31 cellular contexts compared by ENCODE assay signal in genomic region chr4:73851293-73851692, GRCh38. TPM values are rescaled to one million over a fixed set of nuclear protein-coding genes. Genes with fewer than 3 reads are reported as not detected.
"Had no signal": no experiment of that assay in that cellular context is flagged by ENCODE, and none has a peak within 500 bp of the region (broad histone marks: within the 10 kb centered on the region; RNA-seq: fewer than 3 reads in every experiment).

No MANE protein-coding gene starts in this region.

- H3K36me3 ChIP-seq: brain microvascular endothelial cell, breast epithelium, WERI-Rb-1 had no signal

- DNase-seq: activated CD4-positive, alpha-beta memory T cell treated with anti-CD3 and anti-CD28 coated beads, Interleukin-2, amount 10 ng/mL, durations not matched to agents 7 days and 5 days; activated CD4-positive, alpha-beta T cell treated with anti-CD3 and anti-CD28 coated beads for 1 hour; activated CD4-positive, alpha-beta T cell treated with anti-CD3 and anti-CD28 coated beads for 36 hours; activated CD4-positive, alpha-beta T cell treated with anti-CD3 and anti-CD28 coated beads for 48 hours; activated CD4-positive, alpha-beta T cell treated with anti-CD3 and anti-CD28 coated beads, Interleukin-2, amount 10 ng/mL, durations not matched to agents 7 days and 5 days; activated CD4-positive, alpha-beta T cell treated with anti-CD3 and anti-CD28 coated beads, Interleukin-2, amount 50 U/mL, for 48 hours; activated CD4-positive, CD25-positive, alpha-beta regulatory T cell; activated CD8-positive, alpha-beta memory T cell treated with anti-CD3 and anti-CD28 coated beads for 24 hours; activated CD8-positive, alpha-beta memory T cell treated with anti-CD3 and anti-CD28 coated beads, Interleukin-2, amount 10 ng/mL, durations not matched to agents 7 days and 5 days; activated CD8-positive, alpha-beta memory T cell treated with anti-CD3 and anti-CD28 coated beads, Interleukin-2, amount 50 U/mL, for 48 hours; activated CD8-positive, alpha-beta T cell treated with anti-CD3 and anti-CD28 coated beads, Interleukin-2, amount 10 ng/mL, durations not matched to agents 7 days and 5 days; activated effector memory CD4-positive, alpha-beta T cell treated with Interleukin-2 at 50 U/mL for 16 hours; activated gamma-delta T cell; activated naive CD4-positive, alpha-beta T cell treated with anti-CD3 and anti-CD28 coated beads, Interleukin-2, amount 10 ng/mL, durations not matched to agents 7 days and 5 days; activated naive CD4-positive, alpha-beta T cell treated with Interleukin-2 at 50 U/mL for 16 hours; activated naive CD8-positive, alpha-beta T cell treated with anti-CD3 and anti-CD28 coated beads, Interleukin-2, amount 10 ng/mL, durations not matched to agents 7 days and 5 days; activated naive CD8-positive, alpha-beta T cell treated with anti-CD3 and anti-CD28 coated beads, Interleukin-2, amount 50 U/mL, for 24 hours; activated T-cell treated with anti-CD3 and anti-CD28 coated beads, Interleukin-2, amount 50 U/mL, for 24 hours; activated T-cell treated with anti-CD3 and anti-CD28 coated beads, Interleukin-2, amount 50 U/mL, for 48 hours; amniotic stem cell; aorta; body of pancreas; brain microvascular endothelial cell; central memory CD4-positive, alpha-beta T cell; T-helper 1 cell; T-helper 2 cell; T-helper 9 cell; WERI-Rb-1 had no signal

- H3K27me3 ChIP-seq: body of pancreas, brain microvascular endothelial cell, breast epithelium had no signal

- H3K4me3 ChIP-seq: body of pancreas, breast epithelium had no signal

- H3K4me1 ChIP-seq: breast epithelium had no signal

- FAIRE-seq: astrocyte had no signal

- H3K9me3 ChIP-seq: body of pancreas, breast epithelium had no signal

- H3K27ac ChIP-seq: body of pancreas, brain microvascular endothelial cell, breast epithelium, WERI-Rb-1 had no signal

RNA-seq across cellular contexts. Expression of gene PF4V1, which starts 1.8 kb away (rescaled TPM):
- polyA plus RNA-seq: adipose tissue, aorta had no signal

RNA-seq across cellular contexts. Expression of gene CXCL6, which starts 14.8 kb away (rescaled TPM):
- polyA plus RNA-seq: aorta had no signal
